In the genomic region with DNA sequence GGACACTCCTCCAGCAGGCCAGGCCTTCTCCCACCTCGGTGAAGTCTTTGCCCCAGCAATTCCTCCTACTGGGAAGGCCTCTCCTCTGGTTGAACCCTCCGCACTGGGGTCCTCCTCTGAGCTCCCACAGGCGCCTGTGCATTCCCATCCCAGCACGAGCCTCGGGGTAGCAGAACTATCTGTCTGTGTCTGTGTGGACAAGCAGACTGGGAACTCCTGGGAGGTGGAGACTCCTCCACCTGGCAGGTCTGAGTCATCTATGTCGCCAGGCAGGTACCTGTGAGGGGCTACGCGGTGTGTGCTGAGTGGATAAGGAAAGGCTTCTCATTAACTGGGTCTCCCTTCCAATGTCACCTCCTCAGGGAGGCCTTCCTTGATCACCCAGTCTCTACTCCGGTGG, we compare ENCODE assay signal across 10 cellular contexts. TPM values are rescaled to one million over a fixed set of nuclear protein-coding genes. Genes with fewer than 3 reads are reported as not detected.
DNase-seq lines count a peak whose midpoint lies in the region; TF ChIP-seq lines count a peak whose summit lies in the region.
"Not testable (repeated sequence)": the region's sequence is repeated elsewhere in the genome, so short reads cannot be mapped to it uniquely, and the experiment has no call there.
"Had no signal": no experiment of that assay in that cellular context is flagged by ENCODE, and none has a peak within 500 bp of the region (broad histone marks: within the 10 kb centered on the region; RNA-seq: fewer than 3 reads in every experiment).

No MANE protein-coding gene starts in this region.

- H3K36me3 Mint-ChIP-seq in Caco-2 (ENCODE audit: insufficient read depth, unreplicated experiment); endodermal cell (ENCODE audit: low read depth); progenitor cell of endocrine pancreas (ENCODE audit: insufficient read depth): not testable (repeated sequence)

- 67 to 73% methylated on average over 5 to 9 of the region's 9 CpGs for WGBS in endodermal cell (ENCODE audit: insufficient coverage in 1 of 2, insufficient read length in 1 of 2), 2 experiments
- WGBS in suprapubic skin: 67% methylated on average over 5 of the region's 9 CpGs

- H3K9me3 ChIP-seq in Caco-2; Peyer's patch; endodermal cell (ENCODE audit: control insufficient read depth, low read length); left ventricle myocardium inferior (replicated peaks); mucosa of stomach (ENCODE audit: control insufficient read depth, low read length); suprapubic skin: not testable (repeated sequence)

- not testable (repeated sequence) for H3K4me1 Mint-ChIP-seq in Caco-2 (ENCODE audit: low read depth, unreplicated experiment); endodermal cell; progenitor cell of endocrine pancreas (ENCODE audit: low read depth)

- not testable (repeated sequence) for H3K9ac ChIP-seq in endodermal cell (ENCODE audit: extremely low read depth, low read length, poor library complexity, severe bottlenecking); mucosa of stomach (ENCODE audit: low read length)

- not testable (repeated sequence) for BruUV-seq in Caco-2 (replicated peaks; lab: Mats Ljungman, UMichigan)

- TF ChIP-seq EP300 in suprapubic skin (IDR thresholded peaks at IDR 0.05): not testable (repeated sequence)

- H3K27me3 Mint-ChIP-seq in Caco-2 (ENCODE audit: insufficient read depth, unreplicated experiment) (peaks cover 21% of the 10 kb centered on the region), endodermal cell (ENCODE audit: insufficient read depth) (peaks cover 45% of the 10 kb centered on the region), progenitor cell of endocrine pancreas (peaks cover 81% of the 10 kb centered on the region)

- not testable (repeated sequence) for H3K36me3 ChIP-seq in Caco-2 (ENCODE audit: control insufficient read depth, insufficient read depth, low read length); Peyer's patch; endodermal cell (ENCODE audit: control insufficient read depth, insufficient read depth, low read length); left ventricle myocardium inferior; mucosa of stomach (ENCODE audit: control insufficient read depth, insufficient read depth, low read length); suprapubic skin

- not testable (repeated sequence) for TF ChIP-seq CTCF in Caco-2 (IDR thresholded peaks at IDR 0.05; ENCODE audit: insufficient read depth in 1 of 2, low read depth in 1 of 2, low read length in 1 of 2, severe bottlenecking in 1 of 2, unreplicated experiment in 1 of 2); Peyer's patch (IDR thresholded peaks at IDR 0.05); endodermal cell (conservative IDR thresholded peaks at IDR 0.05); left ventricle myocardium inferior (IDR thresholded peaks at IDR 0.05; ENCODE audit: borderline replicate concordance); progenitor cell of endocrine pancreas (IDR thresholded peaks at IDR 0.05; ENCODE audit: unreplicated experiment); suprapubic skin (IDR thresholded peaks at IDR 0.05)

- not testable (repeated sequence) for H3K27me3 ChIP-seq in Caco-2 (replicated peaks; ENCODE audit: control insufficient read depth, insufficient read depth, low read length); Peyer's patch
- H3K27me3 ChIP-seq in endodermal cell (ENCODE audit: control insufficient read depth, insufficient read depth, low read length, poor library complexity, severe bottlenecking) (peaks cover 62% of the 10 kb centered on the region), left ventricle myocardium inferior (ENCODE audit: low read depth) (peaks cover 80% of the 10 kb centered on the region), mucosa of stomach (ENCODE audit: control insufficient read depth, insufficient read depth, low read length) (peaks cover 48% of the 10 kb centered on the region), suprapubic skin (peaks cover 35% of the 10 kb centered on the region)

- intact Hi-C loops in Caco-2 (cut with micrococcal nuclease; ENCODE audit: unreplicated experiment); left ventricle myocardium inferior (cut with micrococcal nuclease): not testable (repeated sequence)

- CTCF ChIA-PET in Caco-2 (lab: Charles Lee): not testable (repeated sequence)

- not testable (repeated sequence) for TF ChIP-seq POLR2A in Peyer's patch (IDR thresholded peaks at IDR 0.05); suprapubic skin (IDR thresholded peaks at IDR 0.05)

- H3K4me3 Mint-ChIP-seq in Caco-2 (ENCODE audit: unreplicated experiment) (peak overlapping the region; percentile 38), endodermal cell (peak overlapping the region; percentile 80), progenitor cell of endocrine pancreas (ENCODE audit: low read depth) (peak overlapping the region; percentile 59)

- not testable (repeated sequence) for H3K4me1 ChIP-seq in Caco-2; endodermal cell (ENCODE audit: control insufficient read depth, insufficient read depth, low read length)
- H3K4me1 ChIP-seq in Peyer's patch (peaks cover 0 to 14% (median under 1%) of the 10 kb centered on the region in 4 donors), left ventricle myocardium inferior (peaks cover 78% of the 10 kb centered on the region), mucosa of stomach (ENCODE audit: control insufficient read depth, insufficient read depth, low read length) (peaks cover 33% of the 10 kb centered on the region), suprapubic skin (peaks cover 21% of the 10 kb centered on the region)

- DNase-seq in Caco-2; endodermal cell; left ventricle myocardium inferior; progenitor cell of endocrine pancreas (ENCODE audit: low spot score, unreplicated experiment); suprapubic skin (ENCODE audit: low spot score in 2 of 2): not testable (repeated sequence)
- DNase-seq in Peyer's patch: peak in 1 of 3 donors; percentile 45
- DNase-seq in islet precursor cell: peak; percentile 85

- POLR2A ChIA-PET in Caco-2 (lab: Charles Lee): not testable (repeated sequence)

- not testable (repeated sequence) for H3K9me3 Mint-ChIP-seq in Caco-2 (ENCODE audit: unreplicated experiment); endodermal cell; progenitor cell of endocrine pancreas (ENCODE audit: low read depth)

- H3K4me3 ChIP-seq in Caco-2 (ENCODE audit: low read depth, low read length): not testable (repeated sequence)
- H3K4me3 ChIP-seq in Peyer's patch (peak overlapping the region in 3 of 4 donors; percentile 17 to 62 (median 51)), endodermal cell (ENCODE audit: low read length) (peak overlapping the region; percentile 77), left ventricle myocardium inferior (peak overlapping the region; percentile 63), mucosa of stomach (ENCODE audit: low read length) (peak overlapping the region; percentile 12), suprapubic skin (peak overlapping the region; percentile 69)

- not testable (repeated sequence) for H3K27ac Mint-ChIP-seq in Caco-2 (ENCODE audit: unreplicated experiment); endodermal cell; progenitor cell of endocrine pancreas

- H3K27ac ChIP-seq in Peyer's patch (peak overlapping the region in 3 of 4 donors; percentile 17 to 65 (median 65)), left ventricle myocardium inferior (replicated peaks) (peak overlapping the region; percentile 85)
- not testable (repeated sequence) for H3K27ac ChIP-seq in endodermal cell (ENCODE audit: low read depth, low read length); suprapubic skin

RNA-seq across cellular contexts. Expression of a gene that starts 9.2 kb away (rescaled TPM):
- 0.16 and 0.25 TPM in 2 replicates for total RNA-seq in Caco-2 (2022)
- total RNA-seq in Peyer's patch: 10 to 100 TPM in 3 of 4 donors, 1 to 10 TPM in 1; 8.6 to 65.2 (median 18.1) TPM
- 10 to 100 TPM; 15.3 to 17.0 TPM for total RNA-seq in endodermal cell
- 3.0 TPM for polyA plus RNA-seq in endodermal cell (2013, experiment 1 of 2)
- 2.2 TPM for polyA plus RNA-seq in endodermal cell (2013, experiment 2 of 2)
- total RNA-seq in left ventricle myocardium inferior: 13.9 TPM
- 0.09 and 0.17 TPM in 2 replicates for total RNA-seq in progenitor cell of endocrine pancreas
- total RNA-seq in suprapubic skin: 10 to 100 TPM in 2 of 4 donors, 1 to 10 TPM in 2; 2.8 to 15.5 (median 7.1) TPM
- total RNA-seq: SJCRH30 had no signal
- polyA plus RNA-seq: naive thymus-derived CD8-positive, alpha-beta T cell had no signal
